In genomic region chr22:38860291-38861169, GRCh38 we compare ENCODE assay signal across 15 cellular contexts. TPM values are rescaled to one million over a fixed set of nuclear protein-coding genes. Genes with fewer than 3 reads are reported as not detected.
DNase-seq lines count a peak whose midpoint lies in the region; ATAC-seq, FAIRE-seq and TF ChIP-seq lines count a peak whose summit lies in the region.
"Had no signal": no experiment of that assay in that cellular context is flagged by ENCODE, and none has a peak within 500 bp of the region (broad histone marks: within the 10 kb centered on the region; RNA-seq: fewer than 3 reads in every experiment).

No MANE protein-coding gene starts in this region.

- no peaks in the 10 kb centered on the region for H3K9me3 Mint-ChIP-seq in stimulated activated naive CD8-positive, alpha-beta T cell treated with anti-CD3 and anti-CD28 coated beads, Interleukin-15, amount 100 ng/mL, for 72 hours
- H3K9me3 Mint-ChIP-seq: activated T-helper 2 cell treated with anti-CD3 and anti-CD28 coated beads, Interferon-gamma antibody, Interleukin-2, Interleukin-4, amounts not matched to agents 10 μg/mL and 5 μg/mL and 100 μg/mL, durations not matched to agents 14 hours and 24 hours and 36 hours had no signal

- peaks cover 37% of the 10 kb centered on the region for H3K4me1 Mint-ChIP-seq in stimulated activated naive CD8-positive, alpha-beta T cell treated with anti-CD3 and anti-CD28 coated beads, Interleukin-15, amount 100 ng/mL, for 72 hours

- POLR2A ChIA-PET in H1 (lab: Charles Lee; ENCODE audit: partially characterized antibody), result interaction anchor here (0.6 to 2.2 kb wide), 6 partner anchors 13 to 454 kb away, joined by 3 to 7 read pairs (median 4); partner anchors contain the start of gene NPTXR

- peak; percentile 10 for ATAC-seq in stimulated activated naive CD8-positive, alpha-beta T cell treated with anti-CD3 and anti-CD28 coated beads, Interleukin-15, amount 100 ng/mL, for 72 hours
- ATAC-seq in GM21360 (IDR thresholded peaks at IDR 0.05; ENCODE audit: unreplicated experiment), result no peak

- no peak overlapping the region for H2BK120ac ChIP-seq in H1 (replicated peaks; ENCODE audit: low read depth, low read length)

- H2BK12ac ChIP-seq in H1 (ENCODE audit: low read depth, low read length), result peak overlapping the region; percentile 50; the same call in 1 of the 2 replicates

- H2BK5ac ChIP-seq in H1 (ENCODE audit: low read depth, low read length), result no peak overlapping the region

- H3K4me2 ChIP-seq in H1 (ENCODE audit: insufficient read depth in 1 of 2, low read depth in 2 of 2, low read length in 2 of 2), result peak overlapping the region; percentile 18 to 35; a peak in 1 of 4 replicates

- H4K5ac ChIP-seq in H1 (ENCODE audit: insufficient read length, low read depth, low read length), result no peak overlapping the region

- H2AK5ac ChIP-seq in H1 (ENCODE audit: low read depth, low read length), result peak overlapping the region; percentile 80; the same call in 1 of the 2 replicates

- H3K36me3 ChIP-seq in H1 (ENCODE audit: control insufficient read depth in 2 of 4, insufficient read depth in 4 of 4, low read length in 3 of 4), result peaks cover 0 to 6% (median 3%) of the 10 kb centered on the region in 4 experiments; a peak in 3 of 8 replicates
- H3K36me3 ChIP-seq: ovary had no signal

- no peak overlapping the region; the same call in 1 of the 2 replicates for H4K8ac ChIP-seq in H1 (ENCODE audit: extremely low read depth, insufficient read depth, low read length)

- no peaks in the 10 kb centered on the region for H3K9me3 ChIP-seq in H1 (ENCODE audit: insufficient read depth in 2 of 2, low read depth in 1 of 2, low read length in 1 of 2)
- H3K9me3 ChIP-seq: ascending aorta, ovary had no signal

- TF ChIP-seq EP300 in H1 (IDR thresholded peaks at IDR 0.05; ENCODE audit: borderline replicate concordance in 1 of 2, low read depth in 2 of 2, low read length in 2 of 2), result no peak

- 70% methylated on average over 21 of the region's 23 CpGs; no CpG with 5 or more reads in 1 of the 2 experiments for WGBS in H1 (ENCODE audit: extremely low coverage in 1 of 2, insufficient coverage in 1 of 2, insufficient read length in 1 of 2, insufficient replicate concordance in 2 of 2, low coverage in 1 of 2, low lambda C conversion rate in 2 of 2, missing lambda C conversion rate in 1 of 2), 2 experiments

- H3K23me2 ChIP-seq in H1 (ENCODE audit: low read depth, low read length), result no peaks in the 10 kb centered on the region

- H3K56ac ChIP-seq in H1 (replicated peaks; ENCODE audit: insufficient read length, low read depth, low read length), result no peak overlapping the region

- no peak overlapping the region for H3K27ac ChIP-seq in H1 (ENCODE audit: low read depth, low read length)
- H3K27ac ChIP-seq: ascending aorta, coronary artery, ovary had no signal

- no peak overlapping the region for H3K9ac ChIP-seq in H1 (replicated peaks in 1 of 4; ENCODE audit: extremely low read depth in 1 of 4, low read depth in 3 of 4, low read length in 3 of 4)

- peak overlapping the region; percentile 13; the same call in 1 of the 2 replicates for H2BK15ac ChIP-seq in H1 (ENCODE audit: low read length)

- H3K27ac Mint-ChIP-seq in stimulated activated naive CD8-positive, alpha-beta T cell treated with anti-CD3 and anti-CD28 coated beads, Interleukin-15, amount 100 ng/mL, for 72 hours, result peak overlapping the region in 1 of 2 donors; percentile 94
- H3K27ac Mint-ChIP-seq: activated T-helper 2 cell treated with anti-CD3 and anti-CD28 coated beads, Interferon-gamma antibody, Interleukin-2, Interleukin-4, amounts not matched to agents 10 μg/mL and 5 μg/mL and 100 μg/mL, durations not matched to agents 14 hours and 24 hours and 36 hours had no signal

- no peak overlapping the region for H4K91ac ChIP-seq in H1 (replicated peaks; ENCODE audit: insufficient read length, low read length)

- H3K4me1 ChIP-seq in H1 (replicated peaks in 1 of 4; ENCODE audit: control insufficient read depth in 3 of 4, insufficient read depth in 4 of 4, low read length in 3 of 4), result peaks cover 0 to 34% (median 23%) of the 10 kb centered on the region in 4 experiments; a peak in 6 of 7 replicates

- peak in 1 of 2 experiments; percentile 38; a peak in 1 of 3 replicates for TF ChIP-seq POLR2A in H1 (IDR thresholded peaks at IDR 0.05; ENCODE audit: control extremely low read depth in 1 of 2, low read depth in 2 of 2, low read length in 2 of 2)

- no peak overlapping the region for H3K4me3 ChIP-seq in H1 (ENCODE audit: extremely low read depth in 1 of 4, insufficient read depth in 2 of 4, low read depth in 3 of 4, low read length in 4 of 4)
- H3K4me3 ChIP-seq: ascending aorta, coronary artery, ovary had no signal

- no peak overlapping the region for H3K23ac ChIP-seq in H1 (ENCODE audit: insufficient read length)

- H3K18ac ChIP-seq in H1 (ENCODE audit: extremely low read depth, low read length), result no peak overlapping the region

- peaks cover 9 to 14% of the 10 kb centered on the region in 2 experiments for H4K20me1 ChIP-seq in H1 (replicated peaks in 1 of 2; ENCODE audit: control insufficient read depth in 1 of 2, insufficient read depth in 2 of 2, low read length in 2 of 2)

- peak; percentile 15 for DNase-seq in stimulated activated CD4-positive, alpha-beta T cell treated with anti-CD3 and anti-CD28 coated beads, Interleukin-4, amount 100 ng/mL, for 1 hour
- DNase-seq in stimulated activated CD4-positive, alpha-beta T cell treated with anti-CD3 and anti-CD28 coated beads, Interleukin-4, amount 100 ng/mL, for 4 hours, result no peak
- DNase-seq in NCI-H510A treated with DMSO at 0.1 percent for 48 hours (lab: John Stamatoyannopoulos, UW) (peak; percentile 42), H1 (ENCODE audit: low read depth in 1 of 2, low spot score in 2 of 2) (no peak), RKO (ENCODE audit: low spot score) (no peak), middle frontal gyrus (ENCODE audit: extremely low spot score, low spot score) (no peak)
- DNase-seq in stimulated activated naive CD8-positive, alpha-beta T cell treated with anti-CD3 and anti-CD28 coated beads, Interleukin-15, amount 100 ng/mL, for 72 hours, result no peak
- DNase-seq: activated CD4-positive, alpha-beta T cell treated with anti-CD3 and anti-CD28 coated beads, Interleukin-2, amount 50 U/mL, for 4 hours; NCI-H1694 treated with DMSO at 0.1 percent for 48 hours; small intestine had no signal

- TF ChIP-seq RAD21 in H1 (IDR thresholded peaks at IDR 0.05 in 1 of 2, conservative IDR thresholded peaks at IDR 0.05 in 1 of 2; ENCODE audit: low read depth in 2 of 2, low read length in 2 of 2), result no peak

- TF ChIP-seq CTCF in H1 (IDR thresholded peaks at IDR 0.05; ENCODE audit: control extremely low read depth in 1 of 3, insufficient read depth in 1 of 3, low read depth in 1 of 3, low read length in 3 of 3), result no peak

- peaks cover 3% of the 10 kb centered on the region; the same call in 1 of the 2 replicates for H3K79me1 ChIP-seq in H1 (ENCODE audit: low read depth, low read length)

- no peak overlapping the region for H3K4ac ChIP-seq in H1 (replicated peaks; ENCODE audit: insufficient read length, low read depth, low read length)

- FAIRE-seq in H1 (lab: Jason Lieb, UNC), result no peak
- FAIRE-seq: small intestine had no signal

- CTCF ChIA-PET in H1 (lab: Charles Lee; ENCODE audit: partially characterized antibody), result interaction anchor here (0.6 to 5.2 kb wide), 9 partner anchors 9 to 93 kb away, joined by 3 to 35 read pairs (median 7); no protein-coding TSS in a partner anchor

- H3K4me3 Mint-ChIP-seq in stimulated activated naive CD8-positive, alpha-beta T cell treated with anti-CD3 and anti-CD28 coated beads, Interleukin-15, amount 100 ng/mL, for 72 hours, result no peak overlapping the region

- no peak overlapping the region for H2AFZ ChIP-seq in H1 (ENCODE audit: low read length)

- no peak overlapping the region for H2BK20ac ChIP-seq in H1 (ENCODE audit: low read length)

- H3K14ac ChIP-seq in H1 (ENCODE audit: insufficient read length), result no peak overlapping the region

- no peaks in the 10 kb centered on the region for H3K27me3 Mint-ChIP-seq in stimulated activated naive CD8-positive, alpha-beta T cell treated with anti-CD3 and anti-CD28 coated beads, Interleukin-15, amount 100 ng/mL, for 72 hours

- H3K79me2 ChIP-seq in H1 (ENCODE audit: control insufficient read depth in 1 of 2, insufficient read depth in 2 of 2, low read length in 2 of 2), result no peaks in the 10 kb centered on the region

- peaks cover 0 to 3% (median 0%) of the 10 kb centered on the region in 4 experiments; a peak in 1 of 7 replicates for H3K27me3 ChIP-seq in H1 (replicated peaks in 1 of 4; ENCODE audit: control insufficient read depth in 3 of 4, extremely low read depth in 1 of 4, insufficient read depth in 3 of 4, low read length in 3 of 4)
- H3K27me3 ChIP-seq: ascending aorta, ovary had no signal

TF ChIP-seq in H1, 55 proteins besides CTCF, POLR2A, EP300 and RAD21 (continues in another document):
- no peak for TF ChIP-seq CTBP2 (IDR thresholded peaks at IDR 0.05; ENCODE audit: borderline replicate concordance, insufficient read depth, insufficient read length, low read length)
- TF ChIP-seq CBX8 (IDR thresholded peaks at IDR 0.05; ENCODE audit: borderline replicate concordance, low read depth, low read length), result no peak
- no peak for TF ChIP-seq SAP30 (IDR thresholded peaks at IDR 0.05; ENCODE audit: insufficient read depth, insufficient replicate concordance, low read length)

RNA-seq across cellular contexts. Expression of gene CBX6, which starts 11.5 kb away (rescaled TPM):
- 27.5 and 28.2 TPM in 2 replicates for total RNA-seq in H1 (2021; fragmentation: NEBNext Ultra II Directional; extraction: Animal tissue kit (Norgen Biotek cat#: 25700))
- 10.6 and 11.7 TPM in 2 replicates for polyA plus RNA-seq in H1 (2011; rRNA removed)
- 6.3 TPM for polyA plus RNA-seq in H1 (2011; cell fraction: cytosol; rRNA removed)
- 33.5 TPM for polyA plus RNA-seq in H1 (2011; cell fraction: nucleus; rRNA removed)
- 12.9 to 17.7 TPM (median 14.7 TPM) in 4 replicates for polyA plus RNA-seq in H1 (2012, experiment 1 of 2)
- 13.0 TPM for polyA plus RNA-seq in H1 (2012, experiment 2 of 2)
- 10.8 TPM for polyA plus RNA-seq in H1 (2013, experiment 1 of 2)
- polyA plus RNA-seq in H1 (2013, experiment 2 of 2), result 11.2 TPM
- 15.0 and 17.1 TPM in 2 replicates for polyA minus RNA-seq in H1 (2011; rRNA and poly(A)+ RNA removed)
- 22.2 TPM for polyA minus RNA-seq in H1 (2011; cell fraction: cytosol; rRNA and poly(A)+ RNA removed)
- polyA minus RNA-seq in H1 (2011; cell fraction: nucleus; rRNA and poly(A)+ RNA removed), result 50.0 TPM

RNA-seq across cellular contexts. Expression of gene NPTXR, which starts 16.7 kb away (rescaled TPM):
- 5.8 and 6.4 TPM in 2 replicates for total RNA-seq in H1 (2021; fragmentation: NEBNext Ultra II Directional; extraction: Animal tissue kit (Norgen Biotek cat#: 25700))
- polyA plus RNA-seq in H1 (2011; rRNA removed), result 3.7 and 4.9 TPM in 2 replicates
- 3.3 TPM for polyA plus RNA-seq in H1 (2011; cell fraction: cytosol; rRNA removed)
- polyA plus RNA-seq in H1 (2011; cell fraction: nucleus; rRNA removed), result 3.8 TPM
- 5.5 to 8.8 TPM (median 6.9 TPM) in 4 replicates for polyA plus RNA-seq in H1 (2012, experiment 1 of 2)
- 5.3 TPM for polyA plus RNA-seq in H1 (2012, experiment 2 of 2)
- 5.2 TPM for polyA plus RNA-seq in H1 (2013, experiment 1 of 2)
- polyA plus RNA-seq in H1 (2013, experiment 2 of 2), result 6.0 TPM
- 5.1 and 5.9 TPM in 2 replicates for polyA minus RNA-seq in H1 (2011; rRNA and poly(A)+ RNA removed)
- polyA minus RNA-seq in H1 (2011; cell fraction: cytosol; rRNA and poly(A)+ RNA removed), result 8.6 TPM
- 2.4 TPM for polyA minus RNA-seq in H1 (2011; cell fraction: nucleus; rRNA and poly(A)+ RNA removed)

Comparison
In these comparisons a context has a peak if more than half of its experiments do, and no peak if none do; other contexts are left out.
1. DNase-seq: peak in stimulated activated CD4-positive, alpha-beta T cell treated with anti-CD3 and anti-CD28 coated beads, Interleukin-4, amount 100 ng/mL, for 1 hour (single experiment) and NCI-H510A treated with DMSO at 0.1 percent for 48 hours (single experiment); none in stimulated activated CD4-positive, alpha-beta T cell treated with anti-CD3 and anti-CD28 coated beads, Interleukin-4, amount 100 ng/mL, for 4 hours (0 of 2), H1 (0 of 2), stimulated activated naive CD8-positive, alpha-beta T cell treated with anti-CD3 and anti-CD28 coated beads, Interleukin-15, amount 100 ng/mL, for 72 hours (0 of 2), RKO (single experiment) and middle frontal gyrus (single experiment).